In genomic region chr4:158172196-158172557, GRCh38 we compare ENCODE assay signal across 7 cellular contexts. TPM values are rescaled to one million over a fixed set of nuclear protein-coding genes. Genes with fewer than 3 reads are reported as not detected.
A peak's percentile ranks its signal among the peaks of the same experiment; 100 is the strongest.
DNase-seq lines count a peak whose midpoint lies in the region; ATAC-seq, FAIRE-seq and TF ChIP-seq lines count a peak whose summit lies in the region.

No MANE protein-coding gene starts in this region.

- TF ChIP-seq RAD21 in IMR-90 (IDR thresholded peaks at IDR 0.05; ENCODE audit: low read length), result no peak
- no peak for TF ChIP-seq RAD21 in K562 (CRISPR knock-in tag; conservative IDR thresholded peaks at IDR 0.05 in 1 of 2, IDR thresholded peaks at IDR 0.05 in 1 of 2)
- TF ChIP-seq RAD21 in liver (IDR thresholded peaks at IDR 0.05), result no peak

- H3K27me3 Mint-ChIP-seq in stimulated activated naive CD8-positive, alpha-beta T cell treated with anti-CD3 and anti-CD28 coated beads, Interleukin-15, amount 100 ng/mL, for 72 hours, result peaks cover 38% of the 10 kb centered on the region

- no peaks in the 10 kb centered on the region for H3K9me3 ChIP-seq in IMR-90 (ENCODE audit: control insufficient read depth, insufficient read depth, low read length)
- H3K9me3 ChIP-seq in K562 (replicated peaks; ENCODE audit: control insufficient read depth, insufficient read depth, low read depth, low read length), result no peaks in the 10 kb centered on the region
- H3K9me3 ChIP-seq in liver (ENCODE audit: control insufficient read depth in 4 of 4, low read length in 3 of 4), result no peaks in the 10 kb centered on the region
- H3K9me3 ChIP-seq in thyroid gland, result no peaks in the 10 kb centered on the region

- H3K4ac ChIP-seq in IMR-90 (ENCODE audit: low read depth, low read length), result no peak overlapping the region

- no peaks in the 10 kb centered on the region for H3K27me3 ChIP-seq in IMR-90 (ENCODE audit: control insufficient read depth, insufficient read depth, low read length)
- 0 out of 5 replicates have a peak, but pooled peaks cover 0 to 5% of the 10 kb centered on the region in 2 experiments for H3K27me3 ChIP-seq in K562 (ENCODE audit: control insufficient read depth in 2 of 2, insufficient read depth in 2 of 2, low read length in 2 of 2)
- H3K27me3 ChIP-seq in liver (ENCODE audit: control insufficient read depth in 4 of 4, insufficient read depth in 4 of 4, low read length in 3 of 4), result no peaks in the 10 kb centered on the region
- no peaks in the 10 kb centered on the region for H3K27me3 ChIP-seq in thyroid gland

- no CpG with 5 or more reads among the region's 2 CpGs for WGBS in IMR-90 (ENCODE audit: extremely low coverage in 2 of 2, insufficient read length in 1 of 2), 2 experiments
- 13% methylated on average over 1 of the region's 2 CpGs for WGBS in K562 (ENCODE audit: insufficient coverage, low coverage, missing lambda C conversion rate)
- WGBS in liver, result 19% methylated on average over 2 of the region's 2 CpGs
- WGBS in thyroid gland, 2 donors, result 9 to 13% methylated on average over 2 of the region's 2 CpGs

- H2AK9ac ChIP-seq in IMR-90 (replicated peaks; ENCODE audit: low read depth, low read length, poor library complexity), result no peak overlapping the region

- H3K14ac ChIP-seq in IMR-90 (replicated peaks; ENCODE audit: low read depth, low read length), result 0 out of 2 replicates have a peak overlapping the region, but pooled peaks have one; percentile 1

- H2AFZ ChIP-seq in IMR-90 (replicated peaks; ENCODE audit: low read length, poor library complexity) (no peak overlapping the region), K562 (ENCODE audit: low read depth, low read length) (peak overlapping the region; percentile 61; the same call in 1 of the 2 replicates)

- H3K4me2 ChIP-seq in IMR-90 (ENCODE audit: low read depth, low read length), result peak overlapping the region; percentile 77
- H3K4me2 ChIP-seq in K562 (ENCODE audit: insufficient read depth, low read length), result no peak overlapping the region

- no peaks in the 10 kb centered on the region for H3K79me2 ChIP-seq in K562 (ENCODE audit: control insufficient read depth, insufficient read depth, low read length)

- peak overlapping the region; percentile 64 for H2BK120ac ChIP-seq in IMR-90 (ENCODE audit: low read depth, low read length)

- H3K9ac ChIP-seq in IMR-90 (ENCODE audit: low read depth, low read length) (peak overlapping the region; percentile 67), K562 (ENCODE audit: insufficient read depth in 1 of 2, low read depth in 2 of 2, low read length in 2 of 2) (no peak overlapping the region), liver (ENCODE audit: low read depth in 1 of 2, low read length in 2 of 2) (peak overlapping the region; percentile 26 to 43)

- no peaks in the 10 kb centered on the region for H3K79me1 ChIP-seq in IMR-90 (ENCODE audit: low read depth in 1 of 2, low read length in 2 of 2)

- peak; percentile 62 for ATAC-seq in IMR-90 (ENCODE audit: low read depth)
- no peak for ATAC-seq in K562
- no peak for ATAC-seq in stimulated activated naive CD8-positive, alpha-beta T cell treated with anti-CD3 and anti-CD28 coated beads, Interleukin-15, amount 100 ng/mL, for 72 hours

- DNase-seq in IMR-90, result peak; percentile 63
- DNase-seq in K562 (ENCODE audit: extremely low read depth in 1 of 4, low spot score in 3 of 4), result no peak
- no peak for DNase-seq in thyroid gland
- no peak for DNase-seq in stimulated activated naive CD8-positive, alpha-beta T cell treated with anti-CD3 and anti-CD28 coated beads, Interleukin-15, amount 100 ng/mL, for 72 hours
- DNase-seq in central memory CD4-positive, alpha-beta T cell, result no peak
- DNase-seq in nucleus accumbens (lab: John Stamatoyannopoulos, UW), result no peak

- H2BK5ac ChIP-seq in IMR-90 (ENCODE audit: low read depth, low read length, poor library complexity, severe bottlenecking), result peak overlapping the region; percentile 79

- intact Hi-C loops in IMR-90 (cut with micrococcal nuclease), result loop anchor here (1.0 to 5.0 kb wide), 5 partner anchors 51 to 950 kb away; partner anchors contain the start of gene GRIA2
- intact Hi-C loops in K562 (cut with micrococcal nuclease), result loop anchor here (1.0 to 5.0 kb wide), 2 partner anchors 85 to 180 kb away; no protein-coding TSS in a partner anchor
- intact Hi-C loops in thyroid gland (cut with DNase I), result no loop called here

- TF ChIP-seq CTCF in IMR-90 (conservative IDR thresholded peaks at IDR 0.05; ENCODE audit: low read depth, low read length), result no peak
- TF ChIP-seq CTCF in K562 (IDR thresholded peaks at IDR 0.05 in 2 of 3, conservative IDR thresholded peaks at IDR 0.05 in 1 of 3; ENCODE audit: insufficient read depth in 2 of 3, low read depth in 1 of 3, low read length in 3 of 3), result no peak
- no peak for TF ChIP-seq CTCF in liver (IDR thresholded peaks at IDR 0.05; ENCODE audit: low read depth, low read length, missing input control)
- no peak for TF ChIP-seq CTCF in thyroid gland (IDR thresholded peaks at IDR 0.05)

- peak overlapping the region; percentile 13; the same call in 1 of the 2 replicates for H4K5ac ChIP-seq in IMR-90 (ENCODE audit: low read depth, low read length)

- peak overlapping the region; percentile 27; the same call in 1 of the 2 replicates for H4K91ac ChIP-seq in IMR-90 (ENCODE audit: insufficient read depth, low read depth, low read length)

- H3K9me1 ChIP-seq in IMR-90 (ENCODE audit: insufficient read depth, low read length), result no peaks in the 10 kb centered on the region
- no peaks in the 10 kb centered on the region for H3K9me1 ChIP-seq in K562 (ENCODE audit: control insufficient read depth, insufficient read depth, low read length)

- no peak overlapping the region for H2AK5ac ChIP-seq in IMR-90 (ENCODE audit: low read depth, low read length)

- peaks cover 9% of the 10 kb centered on the region for H3K4me1 Mint-ChIP-seq in stimulated activated naive CD8-positive, alpha-beta T cell treated with anti-CD3 and anti-CD28 coated beads, Interleukin-15, amount 100 ng/mL, for 72 hours

- dilution Hi-C loops in IMR-90 (cut with HindIII; ENCODE audit: low sequenced_read_pairs, unreplicated experiment), result no loop called here

- H3K18ac ChIP-seq in IMR-90 (ENCODE audit: low read depth, low read length), result peak overlapping the region; percentile 49

- in situ Hi-C loops in IMR-90 (cut with MboI; ENCODE audit: low sequenced_read_pairs) (no loop called here), K562 (cut with MboI) (no loop called here)

- 0 out of 4 replicates have a peak overlapping the region, but pooled peaks of 1 of the 2 experiments have one; percentile 24 for H4K8ac ChIP-seq in IMR-90 (ENCODE audit: low read depth in 2 of 2, low read length in 2 of 2)

- peak overlapping the region; percentile 1; the same call in 1 of the 2 replicates for H3K56ac ChIP-seq in IMR-90 (ENCODE audit: extremely low read depth, insufficient read depth, low read length)

- H3K4me1 ChIP-seq in IMR-90 (ENCODE audit: control insufficient read depth, insufficient read depth, low read length), result peaks cover 17% of the 10 kb centered on the region
- H3K4me1 ChIP-seq in K562 (replicated peaks in 1 of 2; ENCODE audit: control insufficient read depth in 2 of 2, insufficient read depth in 2 of 2, low read length in 2 of 2), result peaks cover 5 to 7% of the 10 kb centered on the region in 2 experiments; a peak in 4 of 5 replicates
- peaks cover 0 to 9% (median 5%) of the 10 kb centered on the region in 4 donors for H3K4me1 ChIP-seq in liver (ENCODE audit: control insufficient read depth in 4 of 4, insufficient read depth in 4 of 4, low read length in 3 of 4)
- peaks cover 11 to 15% of the 10 kb centered on the region in 2 donors for H3K4me1 ChIP-seq in thyroid gland

- H2BK15ac ChIP-seq in IMR-90 (ENCODE audit: low read depth, low read length), result no peak overlapping the region

- no peak overlapping the region for H3K23ac ChIP-seq in IMR-90 (ENCODE audit: low read depth, low read length)

- peak overlapping the region; percentile 30 for H3K4me3 ChIP-seq in IMR-90 (ENCODE audit: insufficient read depth, low read depth, low read length)
- no peak overlapping the region for H3K4me3 ChIP-seq in K562
- peak overlapping the region in 1 of 3 donors; percentile 9 for H3K4me3 ChIP-seq in liver (ENCODE audit: low read depth in 1 of 3, low read length in 3 of 3)
- H3K4me3 ChIP-seq in thyroid gland (replicated peaks in 1 of 3), result peak overlapping the region in 2 of 3 donors; percentile 3 to 5

- CTCF ChIA-PET in IMR-90 (lab: Yijun Ruan, JAX), result interaction anchor here (0.6 to 1.7 kb wide), 11 partner anchors 10 to 877 kb away, joined by 3 to 9 read pairs (median 3); no protein-coding TSS in a partner anchor
- CTCF ChIA-PET in K562 (lab: Yijun Ruan, JAX; ENCODE audit: low intra/inter-chr PET ratio), result interaction anchor here (2.4 kb wide), 1 partner anchor 180 kb away, joined by 15 read pairs; no protein-coding TSS in a partner anchor

- peaks cover 7% of the 10 kb centered on the region; the same call in 1 of the 2 replicates for H3K36me3 ChIP-seq in IMR-90 (ENCODE audit: control insufficient read depth, insufficient read depth, low read length)
- H3K36me3 ChIP-seq in K562 (ENCODE audit: control insufficient read depth, insufficient read depth, low read length), result no peaks in the 10 kb centered on the region
- H3K36me3 ChIP-seq in liver (ENCODE audit: control insufficient read depth in 4 of 4, insufficient read depth in 3 of 4, low read depth in 1 of 4, low read length in 3 of 4), result no peaks in the 10 kb centered on the region
- H3K36me3 ChIP-seq in thyroid gland, result no peaks in the 10 kb centered on the region

- H4K20me1 ChIP-seq in IMR-90 (ENCODE audit: insufficient read depth, low read length), result no peaks in the 10 kb centered on the region
- no peaks in the 10 kb centered on the region for H4K20me1 ChIP-seq in K562 (replicated peaks; ENCODE audit: control insufficient read depth, insufficient read depth, low read length)

- no peak for TF ChIP-seq EP300 in K562 (IDR thresholded peaks at IDR 0.05; ENCODE audit: low read length)

- no peaks in the 10 kb centered on the region for H3K9me3 Mint-ChIP-seq in stimulated activated naive CD8-positive, alpha-beta T cell treated with anti-CD3 and anti-CD28 coated beads, Interleukin-15, amount 100 ng/mL, for 72 hours

- H3K27ac Mint-ChIP-seq in stimulated activated naive CD8-positive, alpha-beta T cell treated with anti-CD3 and anti-CD28 coated beads, Interleukin-15, amount 100 ng/mL, for 72 hours, result no peak overlapping the region

- POLR2A ChIA-PET in IMR-90 (lab: Charles Lee; ENCODE audit: unreplicated experiment) (no interaction called here), K562 (lab: Yijun Ruan, JAX) (no interaction called here)

- no peak overlapping the region for H3K4me3 Mint-ChIP-seq in stimulated activated naive CD8-positive, alpha-beta T cell treated with anti-CD3 and anti-CD28 coated beads, Interleukin-15, amount 100 ng/mL, for 72 hours

- H2BK20ac ChIP-seq in IMR-90 (ENCODE audit: low read depth, low read length), result no peak overlapping the region; the same call in 1 of the 2 replicates

- H3K27ac ChIP-seq in IMR-90 (ENCODE audit: insufficient read depth, low read length), result peak overlapping the region; percentile 71; the same call in 1 of the 2 replicates
- no peak overlapping the region for H3K27ac ChIP-seq in K562 (ENCODE audit: extremely low read depth, low read depth, low read length)
- H3K27ac ChIP-seq in liver (ENCODE audit: low read depth in 1 of 2, low read length in 2 of 2), result no peak overlapping the region
- peak overlapping the region in 2 of 3 donors; percentile 37 to 56 for H3K27ac ChIP-seq in thyroid gland

- TF ChIP-seq POLR2A in IMR-90 (IDR thresholded peaks at IDR 0.05; ENCODE audit: low read depth, low read length) (no peak), K562 (conservative IDR thresholded peaks at IDR 0.05) (no peak), thyroid gland (IDR thresholded peaks at IDR 0.05) (no peak)

- FAIRE-seq in K562 (lab: Jason Lieb, UNC), result no peak

- BruUV-seq in IMR-90 (replicated peaks; lab: Mats Ljungman, UMichigan) (no TSS peak), K562 (replicated peaks; lab: Mats Ljungman, UMichigan) (no TSS peak)

RNA-seq across cellular contexts. Expression of gene GASK1B, which starts 0.6 kb away (rescaled TPM):
- 4.1 and 6.7 TPM in 2 replicates for total RNA-seq in IMR-90 (2012; rRNA removed)
- 4.5 and 5.4 TPM in 2 replicates for polyA plus RNA-seq in IMR-90 (2012; rRNA removed)
- 1.9 and 4.6 TPM in 2 replicates for polyA plus RNA-seq in IMR-90 (2012; cell fraction: cytosol; rRNA removed)
- 2.3 and 5.6 TPM in 2 replicates for polyA plus RNA-seq in IMR-90 (2012; cell fraction: nucleus; rRNA removed; ENCODE audit: low replicate concordance)
- total RNA-seq in K562 (2011; cell fraction: chromatin; rRNA removed; ENCODE audit: low replicate concordance), result 0.56 and 2.1 TPM in 2 replicates
- 0.26 and 0.33 TPM in 2 replicates for total RNA-seq in K562 (2011; cell fraction: nucleolus; rRNA removed)
- total RNA-seq in K562 (2011; cell fraction: nucleoplasm; rRNA removed), result 0.61 and 0.81 TPM in 2 replicates
- 0.41 and 0.49 TPM in 2 replicates for total RNA-seq in K562 (2014; rRNA removed)
- total RNA-seq in K562 (2014; rRNA removed; fragmentation: Illumina TruSeq; extraction: Trizol), result 1.2 and 1.4 TPM in 2 replicates
- 0.76 and 0.79 TPM in 2 replicates for total RNA-seq in K562 (2015; rRNA removed; fragmentation: Illumina TruSeq; extraction: Trizol)
- total RNA-seq in K562 (2021), result 1.1 and 1.6 TPM in 2 replicates
- polyA plus RNA-seq in K562 (2011; rRNA removed), result 0.13 and 3.7 TPM in 2 replicates
- polyA plus RNA-seq in K562 (2011; cell fraction: cytosol; rRNA removed), result 0.03 and 1.7 TPM in 2 replicates
- 0.14 and 6.8 TPM in 2 replicates for polyA plus RNA-seq in K562 (2011; cell fraction: nucleus; rRNA removed)
- 0.61 and 0.98 TPM in 2 replicates for polyA plus RNA-seq in K562 (2012)
- polyA plus RNA-seq in K562 (2014; fragmentation: Illumina TruSeq; extraction: Trizol), result 0.79 and 1.2 TPM in 2 replicates
- polyA plus RNA-seq in K562 (2014; fragmentation: Nextera tagmentation; extraction: Ambion mirVana), result under 1 TPM; 0.15 to 0.32 TPM
- polyA plus RNA-seq in K562 (2014; rRNA removed), result 0.61 and 1.2 TPM in 2 replicates
- polyA minus RNA-seq in K562 (2011; rRNA and poly(A)+ RNA removed), result 0.32 and 9.7 TPM in 2 replicates
- 2.7 TPM in 1 of 2 replicates, not detected in the other for polyA minus RNA-seq in K562 (2011; cell fraction: cytosol; rRNA and poly(A)+ RNA removed)
- polyA minus RNA-seq in K562 (2011; cell fraction: nucleus; rRNA and poly(A)+ RNA removed), result 0.54 and 13.3 TPM in 2 replicates
- total RNA-seq in liver, result 1 to 10 TPM; 6.4 to 8.2 TPM
- polyA plus RNA-seq in liver, result 1 to 10 TPM; 1.3 to 2.5 TPM
- 10 to 100 TPM; 16.0 to 27.9 (median 19.9) TPM for total RNA-seq in thyroid gland

RNA-seq across cellular contexts. Expression of gene TMEM144, which starts 38.1 kb away (rescaled TPM):
- total RNA-seq in IMR-90 (2012; rRNA removed) (1.9 and 2.2 TPM in 2 replicates), K562 (2014; rRNA removed) (4.0 and 6.0 TPM in 2 replicates), K562 (2014; rRNA removed; fragmentation: Illumina TruSeq; extraction: Trizol) (9.5 and 10.2 TPM in 2 replicates), K562 (2015; rRNA removed; fragmentation: Illumina TruSeq; extraction: Trizol) (11.6 and 12.0 TPM in 2 replicates), K562 (2021) (6.8 and 7.8 TPM in 2 replicates), liver (1 to 10 TPM; 2.6 to 2.8 TPM), thyroid gland (10 to 100 TPM; 22.1 to 34.9 (median 29.6) TPM)
- polyA plus RNA-seq in IMR-90 (2012; rRNA removed) (0.39 and 0.58 TPM in 2 replicates), K562 (2011; rRNA removed) (4.4 and 7.0 TPM in 2 replicates), K562 (2014; fragmentation: Illumina TruSeq; extraction: Trizol) (6.1 TPM in 2 replicates), K562 (2014; fragmentation: Nextera tagmentation; extraction: Ambion mirVana) (1 to 10 TPM; 5.9 to 6.0 TPM), K562 (2014; rRNA removed) (4.3 and 5.1 TPM in 2 replicates), liver (under 1 TPM; 0.56 to 0.58 TPM)
- 0.09 and 0.39 TPM in 2 replicates for polyA plus RNA-seq in IMR-90 (2012; cell fraction: cytosol; rRNA removed)
- polyA plus RNA-seq in IMR-90 (2012; cell fraction: nucleus; rRNA removed; ENCODE audit: low replicate concordance), result 0.04 and 0.68 TPM in 2 replicates
- 14.2 and 28.3 TPM in 2 replicates for total RNA-seq in K562 (2011; cell fraction: chromatin; rRNA removed; ENCODE audit: low replicate concordance)
- 10.7 and 11.6 TPM in 2 replicates for total RNA-seq in K562 (2011; cell fraction: nucleolus; rRNA removed)
- 18.3 and 32.6 TPM in 2 replicates for total RNA-seq in K562 (2011; cell fraction: nucleoplasm; rRNA removed)
- polyA plus RNA-seq in K562 (2011; cell fraction: cytosol; rRNA removed), result 2.1 and 2.5 TPM in 2 replicates
- 4.4 and 5.0 TPM in 2 replicates for polyA plus RNA-seq in K562 (2011; cell fraction: nucleus; rRNA removed)
- 7.9 and 8.7 TPM in 2 replicates for polyA plus RNA-seq in K562 (2012)
- polyA minus RNA-seq in K562 (2011; rRNA and poly(A)+ RNA removed), result 11.3 and 13.9 TPM in 2 replicates
- polyA minus RNA-seq in K562 (2011; cell fraction: cytosol; rRNA and poly(A)+ RNA removed), result 4.7 and 5.6 TPM in 2 replicates
- polyA minus RNA-seq in K562 (2011; cell fraction: nucleus; rRNA and poly(A)+ RNA removed), result 19.3 TPM in 2 replicates

Comparison
In these comparisons a context has a peak if more than half of its experiments do, and no peak if none do; other contexts are left out.
1. H3K27ac ChIP-seq: peak in IMR-90 (single experiment) and thyroid gland (2 of 3); none in K562 (single experiment) and liver (0 of 2).
2. H3K9ac ChIP-seq: peak in IMR-90 (single experiment) and liver (2 of 2); none in K562 (0 of 2).